Comparison of ENCODE assay signal across 8 cellular contexts in genomic region chr2:3827673-3828575, GRCh38.
DNase-seq lines count a peak whose midpoint lies in the region; ATAC-seq, FAIRE-seq and TF ChIP-seq lines count a peak whose summit lies in the region.

No MANE protein-coding gene starts in this region.

- FAIRE-seq in GM12892 (lab: Jason Lieb, UNC), result no peak

- DNase-seq in BE2C, result peak; percentile 53
- peak; percentile 47 for DNase-seq in GM13977 (ENCODE audit: low spot score)
- peak; percentile 15 for DNase-seq in germinal center (ENCODE audit: low spot score)
- DNase-seq in AG08395 (ENCODE audit: low spot score), result no peak
- no peak for DNase-seq in GM12892 (ENCODE audit: insufficient read length)

- H3K27ac ChIP-seq in OCI-LY1 (ENCODE audit: low read depth, low read length, poor library complexity, severe bottlenecking), result no peak overlapping the region

- no peak overlapping the region for H2AFZ ChIP-seq in OCI-LY1 (ENCODE audit: low read length)

- H3K36me3 ChIP-seq in BE2C, result no peaks in the 10 kb centered on the region
- no peaks in the 10 kb centered on the region for H3K36me3 ChIP-seq in OCI-LY1 (ENCODE audit: insufficient read depth, low read length)

- no peak overlapping the region for H3K4me2 ChIP-seq in OCI-LY1 (ENCODE audit: low read length)

- H3K4me1 ChIP-seq in BE2C, result no peaks in the 10 kb centered on the region
- H3K4me1 ChIP-seq in OCI-LY1 (ENCODE audit: insufficient read depth, low read length, severe bottlenecking), result no peaks in the 10 kb centered on the region

- H3K9me2 ChIP-seq in OCI-LY1 (ENCODE audit: low read depth, low read length), result no peaks in the 10 kb centered on the region

- H3K79me2 ChIP-seq in OCI-LY1 (ENCODE audit: insufficient read depth, low read length), result no peaks in the 10 kb centered on the region

- H3K9me3 ChIP-seq in BE2C, result no peaks in the 10 kb centered on the region
- H3K9me3 ChIP-seq in OCI-LY1 (ENCODE audit: low read length), result no peaks in the 10 kb centered on the region

- no peaks in the 10 kb centered on the region for H3F3A ChIP-seq in OCI-LY1 (ENCODE audit: insufficient read depth, low read length)

- H3K4me3 ChIP-seq in BE2C (ENCODE audit: low read depth, low read length) (no peak overlapping the region), OCI-LY1 (ENCODE audit: low read depth, low read length, poor library complexity, severe bottlenecking) (no peak overlapping the region)

- TF ChIP-seq POLR2A in GM12892 (IDR thresholded peaks at IDR 0.05; ENCODE audit: low read depth, low read length), result no peak

- no peak overlapping the region for H3K9ac ChIP-seq in OCI-LY1 (ENCODE audit: low read length)

- H4K20me1 ChIP-seq in OCI-LY1 (ENCODE audit: insufficient read depth, low read length), result no peaks in the 10 kb centered on the region

- TF ChIP-seq CTCF in BE2C (IDR thresholded peaks at IDR 0.05; ENCODE audit: low read depth, low read length) (peak; percentile 89), GM13977 (IDR thresholded peaks at IDR 0.05; ENCODE audit: extremely low read depth, insufficient read depth, missing control alignments) (peak; percentile 65), OCI-LY1 (IDR thresholded peaks at IDR 0.05; ENCODE audit: low read length) (peak; percentile 73)

- H3K27me3 ChIP-seq in BE2C (peaks cover 4% of the 10 kb centered on the region), OCI-LY1 (ENCODE audit: insufficient read depth, low read length) (no peaks in the 10 kb centered on the region)

- in situ Hi-C loops in GM13977 (cut with MboI; ENCODE audit: low pct_unique_long_range_greater_than_20kb, low sequenced_read_pairs, unreplicated experiment), result no loop called here

- ATAC-seq in HG03571 (IDR thresholded peaks at IDR 0.05; ENCODE audit: unreplicated experiment) (no peak), GM18517 (IDR thresholded peaks at IDR 0.05; ENCODE audit: unreplicated experiment) (no peak)

Comparison
In these comparisons a context has a peak if more than half of its experiments do, and no peak if none do; other contexts are left out.
1. DNase-seq: peak in BE2C (single experiment), GM13977 (single experiment) and germinal center (single experiment); none in AG08395 (single experiment) and GM12892 (single experiment).
2. Peak in every context shown above with its lines, with median percentiles within 50 percentile points of each other: CTCF ChIP-seq.